Comparison of ENCODE assay signal across 8 cellular contexts in the genomic region with DNA sequence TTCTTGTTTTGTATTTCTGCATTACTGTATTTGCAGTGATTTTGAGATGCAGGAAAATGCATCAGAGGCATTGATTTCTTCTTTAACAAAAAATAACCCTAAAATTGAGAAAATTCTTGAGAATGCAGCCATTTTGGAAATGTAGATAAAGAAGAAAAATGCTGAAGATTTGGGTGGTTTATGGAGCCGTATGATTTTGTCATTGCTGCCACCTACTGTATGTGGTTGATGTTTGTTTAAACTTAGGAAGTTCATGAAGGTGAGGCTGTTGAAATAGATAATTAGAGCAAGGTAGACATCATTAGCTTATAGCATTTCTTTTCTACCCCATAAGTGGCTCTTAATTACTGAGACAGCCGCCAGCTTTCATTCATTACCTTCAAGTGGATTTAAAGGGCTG.
DNase-seq lines count a peak whose midpoint lies in the region; ATAC-seq and TF ChIP-seq lines count a peak whose summit lies in the region.

No MANE protein-coding gene starts in this region.

- intact Hi-C loops in adrenal gland (cut with DNase I), result no loop called here

- H3K9me3 ChIP-seq in adrenal gland (replicated peaks in 1 of 3), result no peaks in the 10 kb centered on the region

- DNase-seq in NCI-H510A treated with DMSO at 0.1 percent for 48 hours (lab: John Stamatoyannopoulos, UW), result peak; percentile 25
- DNase-seq in NCI-H510A (lab: John Stamatoyannopoulos, UW), result no peak
- DNase-seq in NCI-H1105 (lab: John Stamatoyannopoulos, UW), result peak; percentile 48
- DNase-seq in adrenal gland, result no peak
- peak; percentile 61 for DNase-seq in medulla oblongata (ENCODE audit: extremely low spot score)
- no peak for DNase-seq in activated CD4-positive, CD25-positive, alpha-beta regulatory T cell (lab: John Stamatoyannopoulos, UW)

- no peak for TF ChIP-seq POLR2A in adrenal gland (IDR thresholded peaks at IDR 0.05)

- no peak for ATAC-seq in GM21786 (IDR thresholded peaks at IDR 0.05; ENCODE audit: unreplicated experiment)
- ATAC-seq in GM21390 (IDR thresholded peaks at IDR 0.05; ENCODE audit: unreplicated experiment), result no peak

- peaks cover 0 to 17% of the 10 kb centered on the region in 2 donors for H3K4me1 ChIP-seq in adrenal gland (replicated peaks in 1 of 2)

- no peak overlapping the region for H3K27ac ChIP-seq in adrenal gland

- WGBS in adrenal gland, 4 donors, result 42 to 49% (median 45%) methylated on average over 2 of the region's 2 CpGs

- peaks cover 0 to 10% of the 10 kb centered on the region in 2 donors for H3K36me3 ChIP-seq in adrenal gland (replicated peaks in 1 of 2)

- H3K4me3 ChIP-seq in adrenal gland, result no peak overlapping the region

- H3K27me3 ChIP-seq in adrenal gland, result no peaks in the 10 kb centered on the region

- peak in 4 of 6 experiments; percentile 25 to 47 (median 37) for TF ChIP-seq CTCF in adrenal gland (IDR thresholded peaks at IDR 0.05)

Comparison
In these comparisons a context has a peak if more than half of its experiments do, and no peak if none do; other contexts are left out.
1. DNase-seq: peak in NCI-H510A treated with DMSO at 0.1 percent for 48 hours (single experiment), NCI-H1105 (single experiment) and medulla oblongata (single experiment); none in NCI-H510A (single experiment), adrenal gland (0 of 7) and activated CD4-positive, CD25-positive, alpha-beta regulatory T cell (0 of 4).